Comparison of ENCODE assay signal across 9 cellular contexts in genomic region chr16:71817690-71818089, GRCh38. TPM values are rescaled to one million over a fixed set of nuclear protein-coding genes. Genes with fewer than 3 reads are reported as not detected.
DNase-seq lines count a peak whose midpoint lies in the region; ATAC-seq and TF ChIP-seq lines count a peak whose summit lies in the region.
"Had no signal": no experiment of that assay in that cellular context is flagged by ENCODE, and none has a peak within 500 bp of the region (broad histone marks: within the 10 kb centered on the region; RNA-seq: fewer than 3 reads in every experiment).

No MANE protein-coding gene starts in this region.

- no peak for TF ChIP-seq CTCF in heart left ventricle (IDR thresholded peaks at IDR 0.05)
- TF ChIP-seq CTCF in transverse colon (IDR thresholded peaks at IDR 0.05) = no peak

- no peak for TF ChIP-seq EP300 in transverse colon (IDR thresholded peaks at IDR 0.05; ENCODE audit: low read depth)

- ATAC-seq in activated T-cell treated with anti-CD3 and anti-CD28 coated beads, Interleukin-2, amount 50 U/mL, for 4 hours = no peak
- peak in 1 of 4 experiments; percentile 18 for ATAC-seq in T-cell (replicated peaks in 1 of 4)
- ATAC-seq in heart left ventricle = peak in 1 of 4 donors; percentile 22
- no peak for ATAC-seq in HG02759 (IDR thresholded peaks at IDR 0.05; ENCODE audit: unreplicated experiment)

- DNase-seq in activated T-cell treated with anti-CD3 and anti-CD28 coated beads, Interleukin-2, amount 50 U/mL, for 4 hours = no peak
- DNase-seq in activated T-cell treated with anti-CD3 and anti-CD28 coated beads, Interleukin-2, amount 50 U/mL, for 48 hours = no peak
- DNase-seq in T-cell (no peak), heart left ventricle (no peak), transverse colon (no peak), NCI-H748 (lab: John Stamatoyannopoulos, UW; ENCODE audit: unreplicated experiment) (no peak), NCI-H146 (lab: John Stamatoyannopoulos, UW) (no peak)
- DNase-seq: NCI-H345 had no signal

- POLR2A ChIA-PET in T-cell (lab: Charles Lee) = no interaction called here

- H3K27me3 ChIP-seq in heart left ventricle = no peaks in the 10 kb centered on the region
- H3K27me3 ChIP-seq in transverse colon = no peaks in the 10 kb centered on the region

- CTCF ChIA-PET in T-cell (lab: Charles Lee) = no interaction called here

- peaks cover 17% of the 10 kb centered on the region for H3K4me1 Mint-ChIP-seq in activated T-cell treated with anti-CD3 and anti-CD28 coated beads, Interleukin-2, amount 50 U/mL, for 4 hours (ENCODE audit: low read depth)
- H3K4me1 Mint-ChIP-seq in T-cell = peaks cover 0 to 16% (median 13%) of the 10 kb centered on the region in 3 donors

- TF ChIP-seq POLR2A in heart left ventricle (IDR thresholded peaks at IDR 0.05) = no peak
- no peak for TF ChIP-seq POLR2A in transverse colon (IDR thresholded peaks at IDR 0.05)

- H3K27ac Mint-ChIP-seq in T-cell = peak overlapping the region; percentile 28 to 68

- H3K27me3 Mint-ChIP-seq in activated T-cell treated with anti-CD3 and anti-CD28 coated beads, Interleukin-2, amount 50 U/mL, for 4 hours (ENCODE audit: low read depth) = no peaks in the 10 kb centered on the region
- H3K27me3 Mint-ChIP-seq in T-cell = no peaks in the 10 kb centered on the region

- in situ Hi-C loops in transverse colon (cut with MboI; ENCODE audit: low pct_ligation_motif_present in 1 of 4, low pct_unique_long_range_greater_than_20kb in 1 of 4, low sequenced_read_pairs in 3 of 4) = no loop called here

- H3K4me3 ChIP-seq in heart left ventricle (peak overlapping the region in 4 of 12 donors; percentile 16 to 35 (median 32)), transverse colon (no peak overlapping the region)

- H3K9me3 ChIP-seq in heart left ventricle (no peaks in the 10 kb centered on the region), transverse colon (no peaks in the 10 kb centered on the region)

- 74 to 83% (median 81%) methylated on average over 2 of the region's 2 CpGs for WGBS in heart left ventricle, 4 donors
- WGBS in transverse colon (ENCODE audit: low coverage in 1 of 2), 2 donors = 50 to 69% methylated on average over 1 to 2 of the region's 2 CpGs

- H3K4me1 ChIP-seq in heart left ventricle (peaks cover 0 to 14% (median 0%) of the 10 kb centered on the region in 12 donors), transverse colon (peaks cover 0 to 6% (median 2%) of the 10 kb centered on the region in 4 donors)

- H3K36me3 ChIP-seq in heart left ventricle (peaks cover 0 to under 1% (median 0%) of the 10 kb centered on the region in 9 donors), transverse colon (no peaks in the 10 kb centered on the region)

- no peaks in the 10 kb centered on the region for H3K36me3 Mint-ChIP-seq in activated T-cell treated with anti-CD3 and anti-CD28 coated beads, Interleukin-2, amount 50 U/mL, for 4 hours (ENCODE audit: insufficient read depth)
- no peaks in the 10 kb centered on the region for H3K36me3 Mint-ChIP-seq in T-cell

- intact Hi-C loops in heart left ventricle (cut with DNase I) (no loop called here), transverse colon (cut with DNase I; ENCODE audit: low total_unique reads) (no loop called here)

- no peaks in the 10 kb centered on the region for H3K9me3 Mint-ChIP-seq in activated T-cell treated with anti-CD3 and anti-CD28 coated beads, Interleukin-2, amount 50 U/mL, for 4 hours
- no peaks in the 10 kb centered on the region for H3K9me3 Mint-ChIP-seq in T-cell

- peak overlapping the region; percentile 58 for H3K4me3 Mint-ChIP-seq in activated T-cell treated with anti-CD3 and anti-CD28 coated beads, Interleukin-2, amount 50 U/mL, for 4 hours
- peak overlapping the region; percentile 44 to 69 (median 64) for H3K4me3 Mint-ChIP-seq in T-cell

- H3K27ac ChIP-seq in heart left ventricle = peak overlapping the region; percentile 16 to 84 (median 54)
- peak overlapping the region; percentile 67 to 85 (median 76) for H3K27ac ChIP-seq in transverse colon

RNA-seq across cellular contexts. Expression of gene AP1G1, which starts 9.1 kb away (rescaled TPM):
- total RNA-seq in activated T-cell treated with anti-CD3 and anti-CD28 coated beads, Interleukin-2, amount 50 U/mL, for 4 hours = 10 to 100 TPM; 88.5 to 98.7 (median 90.1) TPM
- total RNA-seq in T-cell (100 to 1,000 TPM in 3 of 5 donors, 10 to 100 TPM in 2; 96.6 to 152 (median 101) TPM), heart left ventricle (10 to 100 TPM; 32.1 to 60.5 (median 37.1) TPM), transverse colon (100 to 1,000 TPM; 104 to 270 (median 121) TPM)
- 10 to 100 TPM; 10.5 to 33.0 TPM for polyA plus RNA-seq in heart left ventricle

RNA-seq across cellular contexts. Expression of gene ATXN1L, which starts 28.1 kb away (rescaled TPM):
- 10 to 100 TPM; 15.3 to 17.3 (median 15.5) TPM for total RNA-seq in activated T-cell treated with anti-CD3 and anti-CD28 coated beads, Interleukin-2, amount 50 U/mL, for 4 hours
- total RNA-seq in T-cell (10 to 100 TPM; 26.8 to 44.0 (median 29.3) TPM), heart left ventricle (10 to 100 TPM; 14.3 to 24.2 (median 19.8) TPM), transverse colon (10 to 100 TPM; 16.7 to 33.3 (median 24.1) TPM)
- polyA plus RNA-seq in heart left ventricle = 10 to 100 TPM in 1 of 2 donors, 1 to 10 TPM in 1; 6.9 to 16.5 TPM
